ENCODE assay signal across 8 cellular contexts in genomic region chr6:117601811-117602150, GRCh38. TPM values are rescaled to one million over a fixed set of nuclear protein-coding genes. Genes with fewer than 3 reads are reported as not detected.
A peak's percentile ranks its signal among the peaks of the same experiment; 100 is the strongest.
DNase-seq lines count a peak whose midpoint lies in the region; ATAC-seq and TF ChIP-seq lines count a peak whose summit lies in the region.

No MANE protein-coding gene starts in this region.

- no peaks in the 10 kb centered on the region for H3K4me1 ChIP-seq in parathyroid adenoma

- H3K9me3 ChIP-seq in T-helper 17 cell (ENCODE audit: control insufficient read depth, low read length, poor library complexity, severe bottlenecking) (no peaks in the 10 kb centered on the region), parathyroid adenoma (ENCODE audit: control insufficient read depth, low read length) (no peaks in the 10 kb centered on the region)

- in situ Hi-C loops in ACHN (cut with HindIII; ENCODE audit: low pct_ligation_motif_present, low pct_unique_long_range_greater_than_20kb, low sequenced_read_pairs), result no loop called here

- H3K27ac Mint-ChIP-seq in T-helper 17 cell, result peak overlapping the region; percentile 99

- ATAC-seq in GM19023 (IDR thresholded peaks at IDR 0.05; ENCODE audit: unreplicated experiment), result peak; percentile 23
- peak; percentile 8 for ATAC-seq in HG03135 (IDR thresholded peaks at IDR 0.05; ENCODE audit: unreplicated experiment)
- no peak for ATAC-seq in T-helper 17 cell

- TF ChIP-seq CTCF in fibroblast of the aortic adventitia (IDR thresholded peaks at IDR 0.05; ENCODE audit: insufficient read depth, low read length) (no peak), parathyroid adenoma (IDR thresholded peaks at IDR 0.05) (no peak)

- peak overlapping the region; percentile 89 for H2AFZ ChIP-seq in parathyroid adenoma

- peak overlapping the region; percentile 88 for H3K9ac ChIP-seq in parathyroid adenoma

- peaks cover 28% of the 10 kb centered on the region for H3K4me1 Mint-ChIP-seq in T-helper 17 cell

- H3K79me2 ChIP-seq in parathyroid adenoma, result peaks cover 23% of the 10 kb centered on the region

- no peaks in the 10 kb centered on the region for H3K36me3 Mint-ChIP-seq in T-helper 17 cell (ENCODE audit: low read depth)

- DNase-seq in ACHN (peak; percentile 1), T-helper 17 cell (peak in 1 of 3 donors; percentile 12), fibroblast of the aortic adventitia (ENCODE audit: low read depth) (no peak), COLO829 (ENCODE audit: low spot score) (no peak), dermis blood vessel endothelial cell (no peak)

- H3K27me3 ChIP-seq in parathyroid adenoma (ENCODE audit: control insufficient read depth, insufficient read depth, low read length), result no peaks in the 10 kb centered on the region

- H3K4me3 ChIP-seq in fibroblast of the aortic adventitia (ENCODE audit: low read depth, low read length), result peak overlapping the region; percentile 95
- H3K4me3 ChIP-seq in parathyroid adenoma (ENCODE audit: low read depth, low read length), result peak overlapping the region; percentile 67

- H3K36me3 ChIP-seq in parathyroid adenoma (ENCODE audit: control insufficient read depth, insufficient read depth, low read length), result no peaks in the 10 kb centered on the region

- H3K4me3 Mint-ChIP-seq in T-helper 17 cell, result peak overlapping the region; percentile 99

- H3K4me2 ChIP-seq in parathyroid adenoma (ENCODE audit: low read length), result peak overlapping the region; percentile 95

- peaks cover 6% of the 10 kb centered on the region for H3K27me3 Mint-ChIP-seq in T-helper 17 cell

- H3K27ac ChIP-seq in parathyroid adenoma, result peak overlapping the region; percentile 88

RNA-seq across cellular contexts. Expression of gene GOPC, which starts 0.5 kb away (rescaled TPM):
- 10 to 100 TPM; 16.8 to 17.4 TPM for total RNA-seq in T-helper 17 cell
- 37.3 and 42.5 TPM in 2 replicates for total RNA-seq in fibroblast of the aortic adventitia (ENCODE audit: low replicate concordance)
- 41.7 and 44.7 TPM in 2 replicates for total RNA-seq in dermis blood vessel endothelial cell
